Comparison of ENCODE assay signal across 15 cellular contexts in genomic region chrX:149761858-149762674, GRCh38. TPM values are rescaled to one million over a fixed set of nuclear protein-coding genes. Genes with fewer than 3 reads are reported as not detected.
"Had no signal": no experiment of that assay in that cellular context is flagged by ENCODE, and none has a peak within 500 bp of the region (broad histone marks: within the 10 kb centered on the region; RNA-seq: fewer than 3 reads in every experiment).

No MANE protein-coding gene starts in this region.

RNA-seq across cellular contexts. Expression of gene MAGEA9, which starts 19.7 kb away (rescaled TPM):
- total RNA-seq: activated CD4-positive, alpha-beta memory T cell treated with anti-CD3 and anti-CD28 coated beads, Interleukin-2, amount 10 ng/mL, durations not matched to agents 7 days and 5 days; activated CD4-positive, alpha-beta T cell treated with anti-CD3 and anti-CD28 coated beads for 36 hours; activated CD4-positive, alpha-beta T cell treated with anti-CD3 and anti-CD28 coated beads, Interleukin-2, amount 10 ng/mL, durations not matched to agents 7 days and 5 days; activated T-cell treated with anti-CD3 and anti-CD28 coated beads, Interleukin-2, amount 50 U/mL, for 4 hours; activated T-helper 17 cell treated with anti-CD3 and anti-CD28 coated beads, Interleukin-2, amount 50 U/mL, for 72 hours; body of pancreas; cardiac muscle cell; cerebellum; dorsolateral prefrontal cortex; esophagus muscularis mucosa; foreskin keratinocyte; gastrocnemius medialis; glomerular endothelial cell; T-helper 17 cell had no signal
- polyA plus RNA-seq: adipose tissue, cardiac muscle cell, foreskin keratinocyte had no signal

RNA-seq across cellular contexts. Expression of gene MAGEA11, which starts 50.2 kb away (rescaled TPM):
- total RNA-seq: activated CD4-positive, alpha-beta memory T cell treated with anti-CD3 and anti-CD28 coated beads, Interleukin-2, amount 10 ng/mL, durations not matched to agents 7 days and 5 days; activated CD4-positive, alpha-beta T cell treated with anti-CD3 and anti-CD28 coated beads for 36 hours; activated CD4-positive, alpha-beta T cell treated with anti-CD3 and anti-CD28 coated beads, Interleukin-2, amount 10 ng/mL, durations not matched to agents 7 days and 5 days; activated T-cell treated with anti-CD3 and anti-CD28 coated beads, Interleukin-2, amount 50 U/mL, for 4 hours; activated T-helper 17 cell treated with anti-CD3 and anti-CD28 coated beads, Interleukin-2, amount 50 U/mL, for 72 hours; body of pancreas; cardiac muscle cell; cerebellum; dorsolateral prefrontal cortex; esophagus muscularis mucosa; foreskin keratinocyte; gastrocnemius medialis; glomerular endothelial cell; T-helper 17 cell had no signal
- polyA plus RNA-seq: adipose tissue, cardiac muscle cell, foreskin keratinocyte had no signal
